Comparison of ENCODE assay signal across 18 cellular contexts in the genomic region with DNA sequence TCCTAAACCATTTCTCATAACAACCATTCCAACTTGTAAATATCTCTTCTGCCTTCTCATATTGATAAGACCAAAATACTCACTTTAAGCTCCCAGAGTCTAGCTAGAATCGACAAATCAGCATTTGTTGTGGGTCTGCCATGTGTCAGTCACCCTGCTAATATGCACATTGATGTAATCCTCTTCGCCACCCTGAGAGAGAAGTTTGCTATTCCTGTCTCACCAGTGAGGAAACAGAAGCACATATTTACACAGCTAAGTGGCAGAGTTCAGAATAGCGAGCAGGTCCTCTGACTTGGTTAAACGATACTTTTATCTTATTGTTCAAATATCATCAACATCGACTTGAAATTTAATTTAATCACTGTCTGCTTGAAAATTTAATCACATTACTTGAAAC.
DNase-seq lines count a peak whose midpoint lies in the region; ATAC-seq and TF ChIP-seq lines count a peak whose summit lies in the region.
"Had no signal": no experiment of that assay in that cellular context is flagged by ENCODE, and none has a peak within 500 bp of the region (broad histone marks: within the 10 kb centered on the region; RNA-seq: fewer than 3 reads in every experiment).

No MANE protein-coding gene starts in this region.

- H2AFZ ChIP-seq in GM23338, result no peak overlapping the region

- H3K9ac ChIP-seq in endodermal cell (ENCODE audit: extremely low read depth, low read length, poor library complexity, severe bottlenecking), result peak overlapping the region; percentile 47

- H3K4me1 Mint-ChIP-seq in GM23338, result peaks cover 4% of the 10 kb centered on the region
- H3K4me1 Mint-ChIP-seq in endodermal cell, result peaks cover 46% of the 10 kb centered on the region
- H3K4me1 Mint-ChIP-seq: IgD-negative memory B cell had no signal

- H3K27ac Mint-ChIP-seq in GM23338 (peak overlapping the region; percentile 28; the same call in 1 of the 2 replicates), endodermal cell (peak overlapping the region; percentile 82)
- H3K27ac Mint-ChIP-seq: CD4-positive, alpha-beta T cell; IgD-negative memory B cell had no signal

- H3K4me3 Mint-ChIP-seq in GM23338, result no peak overlapping the region
- H3K4me3 Mint-ChIP-seq in endodermal cell, result no peak overlapping the region
- H3K4me3 Mint-ChIP-seq: CD4-positive, alpha-beta T cell; IgD-negative memory B cell had no signal

- no peak for TF ChIP-seq CTCF in GM23338 (conservative IDR thresholded peaks at IDR 0.05; ENCODE audit: low read depth in 2 of 2)
- TF ChIP-seq CTCF in endodermal cell (conservative IDR thresholded peaks at IDR 0.05), result no peak

- H3K27me3 Mint-ChIP-seq in GM23338 (ENCODE audit: insufficient read depth, low read depth, poor library complexity) (peaks cover 4% of the 10 kb centered on the region), endodermal cell (ENCODE audit: insufficient read depth) (no peaks in the 10 kb centered on the region)
- H3K27me3 Mint-ChIP-seq: IgD-negative memory B cell had no signal

- ATAC-seq in GM23338, result no peak
- ATAC-seq: A549 had no signal

- H3K4me1 ChIP-seq in GM23338 (ENCODE audit: insufficient read depth) (no peaks in the 10 kb centered on the region), endodermal cell (ENCODE audit: control insufficient read depth, insufficient read depth, low read length) (peaks cover 27% of the 10 kb centered on the region)
- H3K4me1 ChIP-seq: A549, Caco-2 had no signal

- H3K9me2 ChIP-seq in GM23338 (ENCODE audit: insufficient read depth), result no peaks in the 10 kb centered on the region

- no peaks in the 10 kb centered on the region for H3K9me3 Mint-ChIP-seq in GM23338
- H3K9me3 Mint-ChIP-seq in endodermal cell, result peaks cover 4% of the 10 kb centered on the region
- H3K9me3 Mint-ChIP-seq: CD4-positive, alpha-beta T cell had no signal

- no peak overlapping the region for H3K4me2 ChIP-seq in GM23338
- H3K4me2 ChIP-seq: A549 had no signal

- peak; percentile 55 for DNase-seq in DMS53 (lab: John Stamatoyannopoulos, UW)
- no peak for DNase-seq in DMS53 treated with DMSO at 0.1 percent for 48 hours (lab: John Stamatoyannopoulos, UW; ENCODE audit: unreplicated experiment)
- no peak for DNase-seq in GM23338 (ENCODE audit: low spot score)
- no peak for DNase-seq in endodermal cell
- DNase-seq in myocyte (ENCODE audit: low read depth), result peak; percentile 20
- DNase-seq in globus pallidus (ENCODE audit: low spot score), result no peak
- no peak for DNase-seq in NCI-H146 (lab: John Stamatoyannopoulos, UW)
- DNase-seq: AML-193; Caco-2; CD4-positive, alpha-beta T cell; DMS79 treated with DMSO at 0.1 percent for 48 hours; GF-D8 had no signal

- H3K27me3 ChIP-seq in GM23338 (ENCODE audit: insufficient read depth) (no peaks in the 10 kb centered on the region), endodermal cell (ENCODE audit: control insufficient read depth, insufficient read depth, low read length, poor library complexity, severe bottlenecking) (no peaks in the 10 kb centered on the region)

- no peaks in the 10 kb centered on the region for H3F3A ChIP-seq in GM23338 (replicated peaks; ENCODE audit: low read depth)

- no peak overlapping the region for H3K27ac ChIP-seq in GM23338 (ENCODE audit: low read depth)
- no peak overlapping the region for H3K27ac ChIP-seq in endodermal cell (ENCODE audit: low read depth, low read length)
- H3K27ac ChIP-seq: 22Rv1, A549, C4-2B, HL-60 had no signal

- WGBS in endodermal cell (ENCODE audit: insufficient coverage in 1 of 2, insufficient read length in 1 of 2), 2 experiments, result 89 to 90% methylated on average over 3 to 5 of the region's 5 CpGs

- H3K4me3 ChIP-seq in GM23338 (no peak overlapping the region), endodermal cell (ENCODE audit: low read length) (peak overlapping the region; percentile 31)
- H3K4me3 ChIP-seq: A549, HAP-1 had no signal

- no peaks in the 10 kb centered on the region for H3K36me3 ChIP-seq in GM23338 (ENCODE audit: insufficient read depth)
- H3K36me3 ChIP-seq in endodermal cell (ENCODE audit: control insufficient read depth, insufficient read depth, low read length), result no peaks in the 10 kb centered on the region
- H3K36me3 ChIP-seq: HAP-1 had no signal

- no peaks in the 10 kb centered on the region for H3K79me2 ChIP-seq in GM23338 (replicated peaks; ENCODE audit: insufficient read depth)

- no peaks in the 10 kb centered on the region for H3K9me3 ChIP-seq in endodermal cell (ENCODE audit: control insufficient read depth, low read length)
- H3K9me3 ChIP-seq: A549, Caco-2, HAP-1 had no signal

- no peaks in the 10 kb centered on the region for H3K36me3 Mint-ChIP-seq in GM23338 (ENCODE audit: low read depth)
- H3K36me3 Mint-ChIP-seq in endodermal cell (ENCODE audit: low read depth), result peaks cover 2% of the 10 kb centered on the region
- H3K36me3 Mint-ChIP-seq: IgD-negative memory B cell had no signal

- H4K20me1 ChIP-seq in GM23338 (replicated peaks; ENCODE audit: insufficient read depth), result no peaks in the 10 kb centered on the region

TF ChIP-seq in GM23338, 12 proteins besides CTCF, POLR2A, EP300 and RAD21 (continues in another document):
- TF ChIP-seq ZNF462 (CRISPR knock-in tag; IDR thresholded peaks at IDR 0.05) (no peak), ZNF114 (CRISPR knock-in tag; IDR thresholded peaks at IDR 0.05) (no peak), STAT1 (IDR thresholded peaks at IDR 0.05; ENCODE audit: unreplicated experiment) (no peak), EZH2phosphoT487 (IDR thresholded peaks at IDR 0.05; ENCODE audit: unreplicated experiment) (no peak), POLR2AphosphoS5 (IDR thresholded peaks at IDR 0.05; ENCODE audit: low read depth) (no peak), JUNB (IDR thresholded peaks at IDR 0.05; ENCODE audit: unreplicated experiment) (no peak), CREB1 (CRISPR knock-in tag; IDR thresholded peaks at IDR 0.05; ENCODE audit: low read depth) (no peak), NANOG (IDR thresholded peaks at IDR 0.05; ENCODE audit: borderline replicate concordance) (no peak), EZH2 (IDR thresholded peaks at IDR 0.05; ENCODE audit: low read depth, unreplicated experiment) (no peak)

Comparison
In these comparisons a context has a peak if more than half of its experiments do, and no peak if none do; other contexts are left out.
1. DNase-seq: peak in DMS53 (single experiment) and myocyte (single experiment); none in DMS53 treated with DMSO at 0.1 percent for 48 hours (single experiment), GM23338 (single experiment), endodermal cell (single experiment), globus pallidus (single experiment) and NCI-H146 (single experiment).